In the genomic region with DNA sequence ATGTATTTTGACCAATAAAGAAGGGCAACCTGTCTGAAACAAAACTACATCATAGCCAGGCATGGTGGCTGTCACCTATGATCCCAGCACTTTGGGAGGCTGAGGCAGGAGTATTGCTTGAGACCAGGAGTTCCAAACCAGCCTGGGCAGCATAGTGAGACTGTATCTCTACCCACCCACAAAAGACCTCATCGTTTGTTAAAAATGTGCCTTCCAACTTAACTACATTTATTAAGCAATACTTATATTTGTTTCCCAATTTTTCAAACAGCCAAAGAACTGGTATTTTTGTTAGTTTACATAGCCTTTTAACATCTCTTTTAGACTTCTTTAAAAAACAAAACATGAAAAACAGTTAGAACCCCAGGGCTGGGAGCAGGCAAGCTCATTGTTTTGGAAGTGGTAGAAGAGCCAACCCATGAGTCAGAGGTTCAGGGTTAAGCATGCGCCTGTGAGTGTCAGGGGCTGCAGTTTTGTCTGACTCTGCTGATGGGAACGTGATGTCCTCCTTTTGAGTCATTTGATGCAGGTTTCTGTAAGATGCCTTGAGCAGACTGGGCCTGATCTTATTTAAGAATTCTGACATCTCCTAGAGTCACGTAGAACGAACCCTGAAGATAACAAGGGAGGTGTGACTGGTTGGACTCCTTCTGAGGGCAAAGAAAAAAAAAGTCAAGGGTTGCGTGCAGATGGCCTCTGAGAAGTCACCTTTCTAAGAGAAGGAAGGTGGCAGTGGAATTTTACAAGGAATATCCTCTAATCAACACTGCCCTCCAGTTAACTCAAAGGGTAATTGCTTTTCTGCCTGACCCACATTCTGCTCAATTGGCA, we compare ENCODE assay signal across 1 cellular context.
TF ChIP-seq lines count a peak whose summit lies in the region.

No MANE protein-coding gene starts in this region.

TF ChIP-seq in SK-N-SH treated with all-trans-retinoic acid at 6 μM for 48 hours, 23 proteins besides CTCF, POLR2A, EP300 and RAD21 (continued from another document):
- TF ChIP-seq, protein P1, sequence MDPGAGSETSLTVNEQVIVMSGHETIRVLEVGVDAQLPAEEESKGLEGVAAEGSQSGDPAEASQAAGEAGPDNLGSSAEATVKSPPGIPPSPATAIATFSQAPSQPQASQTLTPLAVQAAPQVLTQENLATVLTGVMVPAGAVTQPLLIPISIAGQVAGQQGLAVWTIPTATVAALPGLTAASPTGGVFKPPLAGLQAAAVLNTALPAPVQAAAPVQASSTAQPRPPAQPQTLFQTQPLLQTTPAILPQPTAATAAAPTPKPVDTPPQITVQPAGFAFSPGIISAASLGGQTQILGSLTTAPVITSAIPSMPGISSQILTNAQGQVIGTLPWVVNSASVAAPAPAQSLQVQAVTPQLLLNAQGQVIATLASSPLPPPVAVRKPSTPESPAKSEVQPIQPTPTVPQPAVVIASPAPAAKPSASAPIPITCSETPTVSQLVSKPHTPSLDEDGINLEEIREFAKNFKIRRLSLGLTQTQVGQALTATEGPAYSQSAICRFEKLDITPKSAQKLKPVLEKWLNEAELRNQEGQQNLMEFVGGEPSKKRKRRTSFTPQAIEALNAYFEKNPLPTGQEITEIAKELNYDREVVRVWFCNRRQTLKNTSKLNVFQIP (CRISPR knock-in tag; IDR thresholded peaks at IDR 0.05; ENCODE audit: borderline replicate concordance, low read depth): no peak
- no peak for TF ChIP-seq ZNF8 (CRISPR knock-in tag; IDR thresholded peaks at IDR 0.05)
- no peak for TF ChIP-seq PPARA (CRISPR knock-in tag; IDR thresholded peaks at IDR 0.05; ENCODE audit: borderline replicate concordance)
- TF ChIP-seq CSDC2 (CRISPR knock-in tag; IDR thresholded peaks at IDR 0.05): no peak
